8 cellular contexts compared by ENCODE assay signal in the genomic region with DNA sequence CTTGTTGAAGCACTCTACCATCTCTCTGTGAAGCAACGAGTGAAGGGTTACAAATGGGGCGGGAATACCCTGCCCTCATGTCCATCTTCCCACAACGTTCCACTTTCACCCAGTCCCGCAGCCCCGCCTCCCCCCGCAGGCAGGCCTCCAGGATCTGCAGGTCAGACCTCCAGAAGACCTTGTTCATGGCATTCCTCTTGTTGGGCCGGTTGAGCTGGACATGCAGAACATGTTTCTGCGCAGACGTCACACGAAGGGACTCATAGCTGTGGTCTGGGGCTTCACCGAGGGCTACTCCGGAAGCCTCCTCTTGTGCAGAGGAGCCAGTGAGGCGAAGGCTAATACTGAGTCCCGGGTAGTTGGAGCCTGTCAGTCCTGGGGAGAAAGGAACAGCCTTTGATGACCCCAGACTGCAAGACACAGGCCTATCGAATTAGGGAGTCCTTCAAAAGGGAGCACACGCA. TPM values are rescaled to one million over a fixed set of nuclear protein-coding genes. Genes with fewer than 3 reads are reported as not detected.
DNase-seq lines count a peak whose midpoint lies in the region; ATAC-seq, FAIRE-seq and TF ChIP-seq lines count a peak whose summit lies in the region.

No MANE protein-coding gene starts in this region.

- no peak overlapping the region for H4K5ac ChIP-seq in mesendoderm (ENCODE audit: low read length)

- H3K4me3 Mint-ChIP-seq in T-cell: peak overlapping the region; percentile 85 to 91 (median 87)

- peaks cover 42 to 45% (median 43%) of the 10 kb centered on the region in 3 donors for H3K4me1 Mint-ChIP-seq in T-cell

- peaks cover 29% of the 10 kb centered on the region for H3K36me3 Mint-ChIP-seq in T-cell

- no peak overlapping the region for H2BK5ac ChIP-seq in mesendoderm (ENCODE audit: low read length)

- POLR2A ChIA-PET in T-cell (lab: Charles Lee): interaction anchor here (0.6 to 1.1 kb wide), 5 partner anchors 11 to 43 kb away, joined by 3 to 13 read pairs (median 10); no protein-coding TSS in a partner anchor
- POLR2A ChIA-PET in endothelial cell of umbilical vein (lab: Charles Lee): interaction anchor here (0.8 to 1.6 kb wide), 3 partner anchors 11 to 20 kb away, joined by 3 to 5 read pairs (median 4); no protein-coding TSS in a partner anchor

- H3K4ac ChIP-seq in mesendoderm (ENCODE audit: low read depth, low read length): no peak overlapping the region

- no peaks in the 10 kb centered on the region for H3K79me2 ChIP-seq in endothelial cell of umbilical vein (ENCODE audit: control insufficient read depth, insufficient read depth, low read length)
- no peaks in the 10 kb centered on the region for H3K79me2 ChIP-seq in mesendoderm (ENCODE audit: control insufficient read depth, insufficient read depth, low read length)

- CTCF ChIA-PET in T-cell (lab: Charles Lee) (interaction anchor here in 1 of 2 donors (1.0 to 2.1 kb wide), 7 partner anchors 11 to 428 kb away, joined by 4 to 15 read pairs (median 8); partner anchors contain the start of genes ACTN4, FAM98C, MRPS12 and SARS2), endothelial cell of umbilical vein (lab: Charles Lee) (interaction anchor here (0.8 to 2.9 kb wide), 8 partner anchors 32 to 99 kb away, joined by 3 to 24 read pairs (median 3); partner anchors contain the start of genes MRPS12 and SARS2)

- H2AK5ac ChIP-seq in mesendoderm (ENCODE audit: low read length): no peak overlapping the region

- H3K27ac Mint-ChIP-seq in T-cell: peak overlapping the region; percentile 91 to 95

- DNase-seq in NCI-H82 (lab: John Stamatoyannopoulos, UW): peak; percentile 67
- DNase-seq in NCI-H82 treated with DMSO at 0.1 percent for 48 hours (lab: John Stamatoyannopoulos, UW; ENCODE audit: unreplicated experiment): no peak
- peak; percentile 67 for DNase-seq in HS-5 (ENCODE audit: low read depth)
- no peak for DNase-seq in T-cell
- peak; percentile 64 for DNase-seq in endothelial cell of umbilical vein (ENCODE audit: low read depth, low spot score)
- peak; percentile 74 for DNase-seq in mesendoderm
- DNase-seq in thyroid gland: peak; percentile 65 to 70

- H3K4me1 ChIP-seq in endothelial cell of umbilical vein (ENCODE audit: control insufficient read depth, extremely low read depth, insufficient read depth, low read length) (peaks cover 13% of the 10 kb centered on the region), mesendoderm (ENCODE audit: control insufficient read depth, low read depth, low read length) (no peaks in the 10 kb centered on the region), thyroid gland (peaks cover 2 to 29% of the 10 kb centered on the region in 2 donors)

- dilution Hi-C loops in endothelial cell of umbilical vein (cut with MboI; ENCODE audit: extremely low pct_ligation_motif_present, low sequenced_read_pairs): no loop called here

- H3K23ac ChIP-seq in mesendoderm (ENCODE audit: low read length): no peak overlapping the region

- H3K4me3 ChIP-seq in endothelial cell of umbilical vein (replicated peaks in 1 of 3; ENCODE audit: insufficient read depth in 1 of 3, low read depth in 1 of 3, low read length in 3 of 3) (peak overlapping the region; percentile 3 to 78 (median 67)), mesendoderm (ENCODE audit: low read length) (peak overlapping the region; percentile 28), thyroid gland (replicated peaks in 1 of 3) (peak overlapping the region; percentile 19 to 86 (median 77))

- H4K8ac ChIP-seq in mesendoderm (ENCODE audit: low read depth, low read length): no peak overlapping the region

- H3K9me3 ChIP-seq in endothelial cell of umbilical vein (replicated peaks; ENCODE audit: control insufficient read depth, insufficient read depth, low read length) (no peaks in the 10 kb centered on the region), thyroid gland (no peaks in the 10 kb centered on the region)

- H3K4me2 ChIP-seq in endothelial cell of umbilical vein (ENCODE audit: insufficient read depth, low read length) (peak overlapping the region; percentile 71), mesendoderm (ENCODE audit: low read length) (peak overlapping the region; percentile 75)

- TSS peak; percentile 25 for BruUV-seq in endothelial cell of umbilical vein (replicated peaks; lab: Mats Ljungman, UMichigan)

- no peaks in the 10 kb centered on the region for H3K27me3 Mint-ChIP-seq in T-cell

- H3K27ac ChIP-seq in endothelial cell of umbilical vein (ENCODE audit: insufficient read depth, low read depth, low read length) (peak overlapping the region; percentile 78), mesendoderm (ENCODE audit: low read depth, low read length) (no peak overlapping the region), thyroid gland (peak overlapping the region; percentile 78 to 97 (median 83))

- no peak for FAIRE-seq in endothelial cell of umbilical vein (lab: Jason Lieb, UNC)

- H3K9me1 ChIP-seq in endothelial cell of umbilical vein (replicated peaks; ENCODE audit: control insufficient read depth, extremely low read depth, insufficient read depth, low read length): no peaks in the 10 kb centered on the region

- intact Hi-C loops in endothelial cell of umbilical vein (cut with micrococcal nuclease): loop anchor here (1.0 to 5.0 kb wide), 5 partner anchors 19 to 94 kb away; no protein-coding TSS in a partner anchor
- intact Hi-C loops in thyroid gland (cut with DNase I): no loop called here

- H4K20me1 ChIP-seq in endothelial cell of umbilical vein (replicated peaks; ENCODE audit: control insufficient read depth, extremely low read depth, insufficient read depth, low read length): no peaks in the 10 kb centered on the region

- H3K18ac ChIP-seq in mesendoderm (ENCODE audit: low read length): no peak overlapping the region

- no peak for TF ChIP-seq CTCF in endothelial cell of umbilical vein (IDR thresholded peaks at IDR 0.05; ENCODE audit: extremely low read depth in 1 of 2, insufficient read depth in 1 of 2, low read depth in 1 of 2, low read length in 2 of 2)
- no peak for TF ChIP-seq CTCF in thyroid gland (IDR thresholded peaks at IDR 0.05)

- TF ChIP-seq POLR2A in endothelial cell of umbilical vein (IDR thresholded peaks at IDR 0.05; ENCODE audit: low read depth, low read length): no peak
- no peak for TF ChIP-seq POLR2A in thyroid gland (IDR thresholded peaks at IDR 0.05)

- no peak overlapping the region for H2BK120ac ChIP-seq in mesendoderm (ENCODE audit: low read depth, low read length)

- peak overlapping the region; percentile 87 for H3K56ac ChIP-seq in mesendoderm (ENCODE audit: low read length)

- ATAC-seq in GM21526 (IDR thresholded peaks at IDR 0.05; ENCODE audit: low FRiP score, unreplicated experiment) (peak; percentile 26), T-cell (replicated peaks in 1 of 4) (peak in 3 of 4 experiments; percentile 10 to 18 (median 13))

- H3K9ac ChIP-seq in endothelial cell of umbilical vein (replicated peaks; ENCODE audit: extremely low read depth, insufficient read depth, low read length): peak overlapping the region; percentile 77
- H3K9ac ChIP-seq in mesendoderm (ENCODE audit: low read length): peak overlapping the region; percentile 59

- H3K27me3 ChIP-seq in endothelial cell of umbilical vein (ENCODE audit: control insufficient read depth in 2 of 2, insufficient read depth in 2 of 2, low read length in 2 of 2): no peaks in the 10 kb centered on the region
- no peaks in the 10 kb centered on the region for H3K27me3 ChIP-seq in mesendoderm (ENCODE audit: insufficient read depth, low read length, poor library complexity)
- H3K27me3 ChIP-seq in thyroid gland: no peaks in the 10 kb centered on the region

- no peak overlapping the region for H2BK15ac ChIP-seq in mesendoderm (replicated peaks; ENCODE audit: low read depth)

- peaks cover 5 to 8% of the 10 kb centered on the region in 2 experiments for H3K36me3 ChIP-seq in endothelial cell of umbilical vein (ENCODE audit: control insufficient read depth in 2 of 2, extremely low read depth in 1 of 2, insufficient read depth in 2 of 2, low read length in 2 of 2)
- H3K36me3 ChIP-seq in mesendoderm (ENCODE audit: control insufficient read depth, insufficient read depth, low read length): peaks cover 2% of the 10 kb centered on the region
- peaks cover 33 to 34% of the 10 kb centered on the region in 2 donors for H3K36me3 ChIP-seq in thyroid gland

- H3K9me3 Mint-ChIP-seq in T-cell: no peaks in the 10 kb centered on the region

- peaks cover 2% of the 10 kb centered on the region for H3K79me1 ChIP-seq in mesendoderm (ENCODE audit: low read length)

- no CpG with 5 or more reads among the region's 16 CpGs for WGBS in mesendoderm (ENCODE audit: extremely low coverage, insufficient coverage, low lambda C conversion rate)
- 5 to 6% methylated on average over 14 to 16 of the region's 16 CpGs for WGBS in thyroid gland, 2 donors

- peak overlapping the region; percentile 80 for H2AFZ ChIP-seq in endothelial cell of umbilical vein (ENCODE audit: low read depth, low read length)

RNA-seq across cellular contexts. Expression of gene ECH1, which starts 0.4 kb away (rescaled TPM):
- total RNA-seq in T-cell: 100 to 1,000 TPM in 4 of 5 donors, 10 to 100 TPM in 1; 76.7 to 159 (median 134) TPM
- total RNA-seq in endothelial cell of umbilical vein: 62.5 and 69.7 TPM in 2 replicates
- polyA plus RNA-seq in endothelial cell of umbilical vein: 71.8 and 74.1 TPM in 2 replicates
- 52.3 and 57.0 TPM in 2 replicates for polyA plus RNA-seq in endothelial cell of umbilical vein (2011; cell fraction: cytosol; rRNA removed)
- polyA plus RNA-seq in endothelial cell of umbilical vein (2011; cell fraction: nucleus; rRNA removed): 38.2 and 39.7 TPM in 2 replicates
- 75.4 and 111 TPM in 2 replicates for polyA plus RNA-seq in endothelial cell of umbilical vein (2012)
- 49.6 and 51.8 TPM in 2 replicates for polyA minus RNA-seq in endothelial cell of umbilical vein
- 68.2 TPM for polyA minus RNA-seq in endothelial cell of umbilical vein (2011; cell fraction: cytosol; rRNA and poly(A)+ RNA removed)
- polyA minus RNA-seq in endothelial cell of umbilical vein (2011; cell fraction: nucleus; rRNA and poly(A)+ RNA removed): 11.0 and 11.4 TPM in 2 replicates
- polyA plus RNA-seq in mesendoderm (2013, experiment 1 of 2): 147 TPM
- 149 TPM for polyA plus RNA-seq in mesendoderm (2013, experiment 2 of 2)
- total RNA-seq in thyroid gland: 100 to 1,000 TPM in 3 of 4 donors, 10 to 100 TPM in 1; 89.3 to 131 (median 130) TPM

RNA-seq across cellular contexts. Expression of gene LGALS4, which starts 18.4 kb away (rescaled TPM):
- total RNA-seq in T-cell: 1 to 10 TPM; 3.8 to 8.8 (median 6.6) TPM
- 0.44 TPM in 1 of 2 replicates, not detected in the other for total RNA-seq in endothelial cell of umbilical vein
- polyA plus RNA-seq in endothelial cell of umbilical vein: 0.19 and 0.22 TPM in 2 replicates
- not detected in 2 replicates for polyA plus RNA-seq in endothelial cell of umbilical vein (2011; cell fraction: cytosol; rRNA removed)
- 0.91 and 1.5 TPM in 2 replicates for polyA plus RNA-seq in endothelial cell of umbilical vein (2011; cell fraction: nucleus; rRNA removed)
- 0.53 TPM in 1 of 2 replicates, not detected in the other for polyA plus RNA-seq in endothelial cell of umbilical vein (2012)
- polyA minus RNA-seq in endothelial cell of umbilical vein: not detected in 2 replicates
- polyA minus RNA-seq in endothelial cell of umbilical vein (2011; cell fraction: cytosol; rRNA and poly(A)+ RNA removed): not detected
- polyA minus RNA-seq in endothelial cell of umbilical vein (2011; cell fraction: nucleus; rRNA and poly(A)+ RNA removed): 0.72 TPM in 1 of 2 replicates, not detected in the other
- polyA plus RNA-seq in mesendoderm (2013, experiment 1 of 2): 0.13 TPM
- polyA plus RNA-seq in mesendoderm (2013, experiment 2 of 2): 0.10 TPM
- total RNA-seq in thyroid gland: 1 to 10 TPM in 2 of 4 donors, not detected in 2; 1.6 TPM

RNA-seq across cellular contexts. Expression of gene HNRNPL, which starts 18.6 kb away (rescaled TPM):
- total RNA-seq in T-cell (100 to 1,000 TPM; 320 to 498 (median 330) TPM), endothelial cell of umbilical vein (427 and 451 TPM in 2 replicates), thyroid gland (100 to 1,000 TPM; 181 to 247 (median 232) TPM)
- 243 and 305 TPM in 2 replicates for polyA plus RNA-seq in endothelial cell of umbilical vein
- 292 and 332 TPM in 2 replicates for polyA plus RNA-seq in endothelial cell of umbilical vein (2011; cell fraction: cytosol; rRNA removed)
- polyA plus RNA-seq in endothelial cell of umbilical vein (2011; cell fraction: nucleus; rRNA removed): 413 and 435 TPM in 2 replicates
- 320 and 351 TPM in 2 replicates for polyA plus RNA-seq in endothelial cell of umbilical vein (2012)
- 381 and 414 TPM in 2 replicates for polyA minus RNA-seq in endothelial cell of umbilical vein
- polyA minus RNA-seq in endothelial cell of umbilical vein (2011; cell fraction: cytosol; rRNA and poly(A)+ RNA removed): 162 TPM
- polyA minus RNA-seq in endothelial cell of umbilical vein (2011; cell fraction: nucleus; rRNA and poly(A)+ RNA removed): 133 and 168 TPM in 2 replicates
- polyA plus RNA-seq in mesendoderm (2013, experiment 1 of 2): 460 TPM
- 455 TPM for polyA plus RNA-seq in mesendoderm (2013, experiment 2 of 2)

RNA-seq across cellular contexts. Expression of gene LGALS7B, which starts 42.2 kb away (rescaled TPM):
- total RNA-seq in T-cell (not detected), endothelial cell of umbilical vein (not detected in 2 replicates), thyroid gland (not detected)
- polyA plus RNA-seq in endothelial cell of umbilical vein: not detected in 2 replicates
- not detected in 2 replicates for polyA plus RNA-seq in endothelial cell of umbilical vein (2011; cell fraction: cytosol; rRNA removed)
- polyA plus RNA-seq in endothelial cell of umbilical vein (2011; cell fraction: nucleus; rRNA removed): 0.81 TPM in 1 of 2 replicates, not detected in the other
- polyA plus RNA-seq in endothelial cell of umbilical vein (2012): not detected in 2 replicates
- not detected in 2 replicates for polyA minus RNA-seq in endothelial cell of umbilical vein
- not detected for polyA minus RNA-seq in endothelial cell of umbilical vein (2011; cell fraction: cytosol; rRNA and poly(A)+ RNA removed)
- polyA minus RNA-seq in endothelial cell of umbilical vein (2011; cell fraction: nucleus; rRNA and poly(A)+ RNA removed): not detected in 2 replicates
- polyA plus RNA-seq in mesendoderm (2013, experiment 1 of 2): 0.87 TPM
- polyA plus RNA-seq in mesendoderm (2013, experiment 2 of 2): 0.38 TPM

RNA-seq across cellular contexts. Expression of gene RINL, which starts 46.9 kb away (rescaled TPM):
- total RNA-seq in T-cell (10 to 100 TPM; 44.2 to 81.3 (median 71.0) TPM), endothelial cell of umbilical vein (6.6 and 10.1 TPM in 2 replicates), thyroid gland (10 to 100 TPM in 3 of 4 donors, 1 to 10 TPM in 1; 6.4 to 18.7 (median 13.5) TPM)
- polyA plus RNA-seq in endothelial cell of umbilical vein: 4.7 and 5.3 TPM in 2 replicates
- polyA plus RNA-seq in endothelial cell of umbilical vein (2011; cell fraction: cytosol; rRNA removed): 3.3 and 4.7 TPM in 2 replicates
- polyA plus RNA-seq in endothelial cell of umbilical vein (2011; cell fraction: nucleus; rRNA removed): 4.1 and 6.6 TPM in 2 replicates
- 6.0 and 6.2 TPM in 2 replicates for polyA plus RNA-seq in endothelial cell of umbilical vein (2012)
- 2.8 and 4.9 TPM in 2 replicates for polyA minus RNA-seq in endothelial cell of umbilical vein
- 2.4 TPM for polyA minus RNA-seq in endothelial cell of umbilical vein (2011; cell fraction: cytosol; rRNA and poly(A)+ RNA removed)
- polyA minus RNA-seq in endothelial cell of umbilical vein (2011; cell fraction: nucleus; rRNA and poly(A)+ RNA removed): 0.96 and 1.4 TPM in 2 replicates
- 6.3 TPM for polyA plus RNA-seq in mesendoderm (2013, experiment 1 of 2)
- polyA plus RNA-seq in mesendoderm (2013, experiment 2 of 2): 5.7 TPM

Comparison
In these comparisons a context has a peak if more than half of its experiments do, and no peak if none do; other contexts are left out.
1. DNase-seq: peak in NCI-H82 (single experiment), HS-5 (single experiment), endothelial cell of umbilical vein (single experiment), mesendoderm (single experiment) and thyroid gland (2 of 2); none in NCI-H82 treated with DMSO at 0.1 percent for 48 hours (single experiment) and T-cell (0 of 34).
2. Peak in every context shown above with its lines, with median percentiles within 50 percentile points of each other: H3K4me3 ChIP-seq.